Comparison of ENCODE assay signal across 8 cellular contexts in the genomic region with DNA sequence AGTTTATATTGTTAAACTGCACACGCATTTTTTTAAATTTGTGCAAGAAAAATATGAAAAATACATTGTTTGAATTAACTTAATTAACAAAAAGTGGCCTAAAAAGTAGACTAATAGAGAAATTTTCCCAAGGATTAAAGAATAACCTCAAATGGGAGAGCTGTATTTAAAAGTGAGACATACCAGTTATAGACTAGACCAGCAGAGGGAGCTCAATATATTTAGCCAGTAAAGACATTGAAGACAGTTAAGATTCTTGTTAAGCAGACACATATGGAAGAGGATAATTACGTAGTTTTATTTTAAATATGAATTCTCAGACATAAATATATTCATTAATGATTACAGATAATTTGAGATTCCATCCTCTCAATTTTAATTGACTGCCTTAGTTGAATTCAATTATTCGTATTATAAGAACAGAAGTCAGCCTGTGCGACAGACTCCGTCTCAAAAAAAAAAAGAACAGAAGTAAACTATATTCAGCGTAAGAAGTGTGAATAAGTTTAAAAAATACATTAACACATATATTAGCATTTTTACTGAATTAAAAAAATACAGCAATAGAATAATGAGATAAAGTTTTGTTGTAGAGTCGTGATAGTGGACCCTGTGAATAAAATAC.
DNase-seq lines count a peak whose midpoint lies in the region; ATAC-seq and TF ChIP-seq lines count a peak whose summit lies in the region.

No MANE protein-coding gene starts in this region.

- no peaks in the 10 kb centered on the region for H4K20me1 ChIP-seq in OCI-LY3 (ENCODE audit: insufficient read depth, low read length)

- peak overlapping the region; percentile 69 for H3K4me3 ChIP-seq in OCI-LY3 (ENCODE audit: low read length)

- TF ChIP-seq CTCF in OCI-LY3 (IDR thresholded peaks at IDR 0.05; ENCODE audit: low read depth, low read length): peak; percentile 97
- peak; percentile 69 for TF ChIP-seq CTCF in endothelial cell (IDR thresholded peaks at IDR 0.05; ENCODE audit: unreplicated experiment)
- TF ChIP-seq CTCF in osteocyte (IDR thresholded peaks at IDR 0.05): peak; percentile 78

- H3K79me2 ChIP-seq in OCI-LY3 (ENCODE audit: low read length): no peaks in the 10 kb centered on the region

- H2AFZ ChIP-seq in OCI-LY3 (ENCODE audit: low read depth, low read length): peak overlapping the region; percentile 62; the same call in 1 of the 2 replicates

- H3K4me1 Mint-ChIP-seq in endothelial cell (ENCODE audit: unreplicated experiment) (no peaks in the 10 kb centered on the region), osteocyte (ENCODE audit: unreplicated experiment) (peaks cover 2% of the 10 kb centered on the region)
- H3K4me1 Mint-ChIP-seq in stimulated activated memory B cell treated with anti-CD40 and anti-IgM and Interleukin-4, amounts not matched to agents 10 μg/mL and 1 μg/mL and 100 μg/mL, for 72 hours: peaks cover 11% of the 10 kb centered on the region

- H3K4me2 ChIP-seq in OCI-LY3 (ENCODE audit: low read length): peak overlapping the region; percentile 73

- H3K4me3 Mint-ChIP-seq in endothelial cell (ENCODE audit: unreplicated experiment) (no peak overlapping the region), osteocyte (ENCODE audit: unreplicated experiment) (no peak overlapping the region)
- no peak overlapping the region for H3K4me3 Mint-ChIP-seq in stimulated activated memory B cell treated with anti-CD40 and anti-IgM and Interleukin-4, amounts not matched to agents 10 μg/mL and 1 μg/mL and 100 μg/mL, for 72 hours

- peak; percentile 81 for ATAC-seq in GM21526 (IDR thresholded peaks at IDR 0.05; ENCODE audit: low FRiP score, unreplicated experiment)
- ATAC-seq in stimulated activated memory B cell treated with anti-CD40 and anti-IgM and Interleukin-4, amounts not matched to agents 10 μg/mL and 1 μg/mL and 100 μg/mL, for 72 hours: no peak

- H3K27ac ChIP-seq in OCI-LY3 (ENCODE audit: low read length): peak overlapping the region; percentile 86

- no peaks in the 10 kb centered on the region for H3K36me3 ChIP-seq in OCI-LY3 (replicated peaks; ENCODE audit: low read depth, low read length)

- H3K27ac Mint-ChIP-seq in endothelial cell (ENCODE audit: unreplicated experiment) (no peak overlapping the region), osteocyte (ENCODE audit: unreplicated experiment) (no peak overlapping the region)
- H3K27ac Mint-ChIP-seq in stimulated activated memory B cell treated with anti-CD40 and anti-IgM and Interleukin-4, amounts not matched to agents 10 μg/mL and 1 μg/mL and 100 μg/mL, for 72 hours: no peak overlapping the region

- H3K9me3 Mint-ChIP-seq in endothelial cell (ENCODE audit: unreplicated experiment) (no peaks in the 10 kb centered on the region), osteocyte (ENCODE audit: unreplicated experiment) (no peaks in the 10 kb centered on the region)
- H3K9me3 Mint-ChIP-seq in stimulated activated memory B cell treated with anti-CD40 and anti-IgM and Interleukin-4, amounts not matched to agents 10 μg/mL and 1 μg/mL and 100 μg/mL, for 72 hours: no peaks in the 10 kb centered on the region

- H3K27me3 ChIP-seq in OCI-LY3 (ENCODE audit: low read depth, low read length): no peaks in the 10 kb centered on the region

- H3K9ac ChIP-seq in OCI-LY3 (ENCODE audit: low read length): peak overlapping the region; percentile 56

- H3K36me3 Mint-ChIP-seq in endothelial cell (ENCODE audit: low read depth, unreplicated experiment): no peaks in the 10 kb centered on the region
- H3K36me3 Mint-ChIP-seq in osteocyte (ENCODE audit: unreplicated experiment): peaks cover 1% of the 10 kb centered on the region
- no peaks in the 10 kb centered on the region for H3K36me3 Mint-ChIP-seq in stimulated activated memory B cell treated with anti-CD40 and anti-IgM and Interleukin-4, amounts not matched to agents 10 μg/mL and 1 μg/mL and 100 μg/mL, for 72 hours

- no peaks in the 10 kb centered on the region for H3K9me3 ChIP-seq in OCI-LY3 (ENCODE audit: insufficient read depth, low read length)

- DNase-seq in EH (ENCODE audit: low read depth) (peak; percentile 41), HT1080 (ENCODE audit: low read depth) (peak; percentile 42), endothelial cell (ENCODE audit: low spot score) (no peak), osteocyte (ENCODE audit: extremely low spot score, unreplicated experiment) (no peak)
- no peak for DNase-seq in activated T-cell treated with anti-CD3 and anti-CD28 coated beads, Interleukin-2, amount 50 U/mL, for 48 hours

- H3K27me3 Mint-ChIP-seq in endothelial cell (ENCODE audit: unreplicated experiment) (no peaks in the 10 kb centered on the region), osteocyte (ENCODE audit: unreplicated experiment) (peaks cover 18% of the 10 kb centered on the region)
- no peaks in the 10 kb centered on the region for H3K27me3 Mint-ChIP-seq in stimulated activated memory B cell treated with anti-CD40 and anti-IgM and Interleukin-4, amounts not matched to agents 10 μg/mL and 1 μg/mL and 100 μg/mL, for 72 hours

- H3K4me1 ChIP-seq in OCI-LY3 (ENCODE audit: low read length): peaks cover 27% of the 10 kb centered on the region

Comparison
In these comparisons a context has a peak if more than half of its experiments do, and no peak if none do; other contexts are left out.
1. DNase-seq: peak in EH (single experiment) and HT1080 (single experiment); none in endothelial cell (single experiment), osteocyte (single experiment) and activated T-cell treated with anti-CD3 and anti-CD28 coated beads, Interleukin-2, amount 50 U/mL, for 48 hours (0 of 2).
2. Peak in every context shown above with its lines, with median percentiles within 50 percentile points of each other: CTCF ChIP-seq.